8 cellular contexts compared by ENCODE assay signal in the genomic region with DNA sequence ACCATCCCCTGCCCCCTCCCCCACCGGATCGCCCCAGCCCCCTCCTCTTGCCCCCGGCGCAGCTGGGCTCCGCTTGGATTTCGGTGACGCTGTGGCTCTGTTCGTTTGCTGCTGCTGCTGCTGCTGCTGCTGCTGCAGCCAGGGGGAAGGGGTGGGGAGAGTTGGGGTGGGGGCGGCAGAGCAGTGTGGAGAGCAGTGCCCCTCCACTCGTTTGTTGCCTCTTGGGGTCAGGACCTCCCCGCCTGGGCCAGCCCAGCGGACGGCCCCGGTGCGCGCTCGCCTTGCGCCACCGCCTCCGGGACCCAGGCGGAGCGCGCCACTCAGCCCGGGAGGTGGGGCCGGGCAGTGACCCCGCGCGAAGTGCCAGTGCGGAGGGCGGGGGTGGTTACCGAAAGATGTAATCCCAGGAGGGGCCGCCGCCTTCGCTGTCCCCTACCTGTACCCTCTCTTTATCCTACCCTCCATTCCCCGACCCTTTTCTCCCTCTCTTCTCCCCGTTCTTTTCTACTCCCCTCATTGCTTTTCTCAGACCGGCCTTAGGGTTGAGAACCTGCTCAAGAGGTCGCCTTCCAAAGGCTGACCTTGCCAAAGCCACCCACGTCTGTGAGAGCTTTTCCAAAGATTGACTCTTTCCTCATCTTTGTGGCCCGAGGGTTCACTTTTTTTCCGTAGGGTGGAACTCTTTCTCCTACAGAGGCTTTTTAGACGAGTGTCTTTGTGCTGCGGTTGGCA.
DNase-seq lines count a peak whose midpoint lies in the region; ATAC-seq and TF ChIP-seq lines count a peak whose summit lies in the region.

No MANE protein-coding gene starts in this region.

- H3K4me3 Mint-ChIP-seq in activated T-helper 17 cell treated with anti-CD3 and anti-CD28 coated beads, Interleukin-2, amount 50 U/mL, for 72 hours: peak overlapping the region; percentile 50

- TF ChIP-seq CTCF in stomach (IDR thresholded peaks at IDR 0.05) (no peak), Peyer's patch (IDR thresholded peaks at IDR 0.05) (no peak)

- H3K9ac ChIP-seq in iPS-20b (ENCODE audit: low read depth, low read length): peak overlapping the region; percentile 86

- peaks cover 44% of the 10 kb centered on the region for H3K27me3 Mint-ChIP-seq in activated T-helper 17 cell treated with anti-CD3 and anti-CD28 coated beads, Interleukin-2, amount 50 U/mL, for 72 hours

- H3K9me3 ChIP-seq in iPS-20b (ENCODE audit: insufficient read depth, low read depth, low read length): no peaks in the 10 kb centered on the region
- H3K9me3 ChIP-seq in stomach: no peaks in the 10 kb centered on the region
- no peaks in the 10 kb centered on the region for H3K9me3 ChIP-seq in Peyer's patch

- TF ChIP-seq EP300 in stomach (IDR thresholded peaks at IDR 0.05): no peak

- H3K9me3 Mint-ChIP-seq in activated T-helper 17 cell treated with anti-CD3 and anti-CD28 coated beads, Interleukin-2, amount 50 U/mL, for 72 hours: no peaks in the 10 kb centered on the region

- H3K4me1 ChIP-seq in iPS-20b (ENCODE audit: insufficient read depth, low read length) (peaks cover 22% of the 10 kb centered on the region), stomach (peaks cover 0 to 19% (median 17%) of the 10 kb centered on the region in 4 donors), Peyer's patch (peaks cover 0 to 17% (median 0%) of the 10 kb centered on the region in 4 donors)

- H3K36me3 Mint-ChIP-seq in activated T-helper 17 cell treated with anti-CD3 and anti-CD28 coated beads, Interleukin-2, amount 50 U/mL, for 72 hours (ENCODE audit: low read depth): no peaks in the 10 kb centered on the region

- H3K27ac ChIP-seq in iPS-20b (ENCODE audit: low read length) (peak overlapping the region; percentile 90), stomach (no peak overlapping the region), Peyer's patch (no peak overlapping the region)

- intact Hi-C loops in stomach (cut with DNase I; ENCODE audit: low total_unique reads): no loop called here

- H3K4me1 Mint-ChIP-seq in activated T-helper 17 cell treated with anti-CD3 and anti-CD28 coated beads, Interleukin-2, amount 50 U/mL, for 72 hours: no peaks in the 10 kb centered on the region

- WGBS in stomach, 5 donors: 5 to 7% (median 6%) methylated on average over 23 to 43 of the region's 43 CpGs

- no peak overlapping the region for H3K27ac Mint-ChIP-seq in activated T-helper 17 cell treated with anti-CD3 and anti-CD28 coated beads, Interleukin-2, amount 50 U/mL, for 72 hours

- H3K27me3 ChIP-seq in iPS-20b (ENCODE audit: insufficient read depth, low read length): no peaks in the 10 kb centered on the region
- H3K27me3 ChIP-seq in stomach: peaks cover 0 to 60% (median 16%) of the 10 kb centered on the region in 3 donors
- H3K27me3 ChIP-seq in Peyer's patch: no peaks in the 10 kb centered on the region

- peak overlapping the region; percentile 75 for H3K4me3 ChIP-seq in iPS-20b (ENCODE audit: low read length)
- peak overlapping the region; percentile 36 to 51 (median 46) for H3K4me3 ChIP-seq in stomach
- peak overlapping the region in 2 of 4 donors; percentile 40 to 46 for H3K4me3 ChIP-seq in Peyer's patch

- TF ChIP-seq POLR2A in stomach (IDR thresholded peaks at IDR 0.05) (no peak), Peyer's patch (IDR thresholded peaks at IDR 0.05) (no peak)

- H3K36me3 ChIP-seq in iPS-20b (ENCODE audit: insufficient read depth, low read depth, low read length): no peaks in the 10 kb centered on the region
- no peaks in the 10 kb centered on the region for H3K36me3 ChIP-seq in stomach
- H3K36me3 ChIP-seq in Peyer's patch: no peaks in the 10 kb centered on the region

- DNase-seq in GM03348 (ENCODE audit: low spot score): peak; percentile 10
- DNase-seq in stomach: no peak
- DNase-seq in cortex of kidney (lab: John Stamatoyannopoulos, UW): no peak
- DNase-seq in Peyer's patch: no peak

- ATAC-seq in HG02642 (IDR thresholded peaks at IDR 0.05; ENCODE audit: poor library complexity, unreplicated experiment): peak; percentile 55
- no peak for ATAC-seq in activated T-helper 17 cell treated with anti-CD3 and anti-CD28 coated beads, Interleukin-2, amount 50 U/mL, for 72 hours (replicated peaks)
- ATAC-seq in HG03039 (IDR thresholded peaks at IDR 0.05; ENCODE audit: unreplicated experiment): no peak
